In genomic region chr17:60641810-60642220, GRCh38 we compare ENCODE assay signal across 8 cellular contexts. TPM values are rescaled to one million over a fixed set of nuclear protein-coding genes. Genes with fewer than 3 reads are reported as not detected.
DNase-seq lines count a peak whose midpoint lies in the region; ATAC-seq, FAIRE-seq and TF ChIP-seq lines count a peak whose summit lies in the region.

No MANE protein-coding gene starts in this region.

- WGBS in K562 (ENCODE audit: insufficient coverage, low coverage, missing lambda C conversion rate) = 36% methylated on average over 1 of the region's 1 CpG

- peaks cover 18% of the 10 kb centered on the region; the same call in 2 of the 3 replicates for H3K79me2 ChIP-seq in K562 (ENCODE audit: control insufficient read depth, insufficient read depth, low read length)

- H3K4me2 ChIP-seq in K562 (ENCODE audit: insufficient read depth, low read length) = no peak overlapping the region

- no peak for TF ChIP-seq POLR2A in K562 (conservative IDR thresholded peaks at IDR 0.05)

- no peaks in the 10 kb centered on the region for H4K20me1 ChIP-seq in K562 (replicated peaks; ENCODE audit: control insufficient read depth, insufficient read depth, low read length)

- peaks cover 11% of the 10 kb centered on the region; the same call in 2 of the 3 replicates for H3K36me3 ChIP-seq in K562 (ENCODE audit: control insufficient read depth, insufficient read depth, low read length)

- CTCF ChIA-PET in K562 (lab: Yijun Ruan, JAX; ENCODE audit: low intra/inter-chr PET ratio) = interaction anchor here (0.6 to 0.9 kb wide), 2 partner anchors 34 to 498 kb away, joined by 3 to 4 read pairs; no protein-coding TSS in a partner anchor

- H3K4me3 ChIP-seq in K562 = no peak overlapping the region

- no TSS peak for BruUV-seq in K562 (replicated peaks; lab: Mats Ljungman, UMichigan)

- no peak overlapping the region for H2AFZ ChIP-seq in K562 (ENCODE audit: low read depth, low read length)

- no peak for TF ChIP-seq EP300 in K562 (IDR thresholded peaks at IDR 0.05; ENCODE audit: low read length)

- H3K27me3 ChIP-seq in K562 (ENCODE audit: control insufficient read depth in 2 of 2, insufficient read depth in 2 of 2, low read length in 2 of 2) = no peaks in the 10 kb centered on the region

- peak; percentile 48 to 69 for TF ChIP-seq RAD21 in K562 (CRISPR knock-in tag; conservative IDR thresholded peaks at IDR 0.05 in 1 of 2, IDR thresholded peaks at IDR 0.05 in 1 of 2)

- intact Hi-C loops in Right ventricle myocardium inferior (cut with DNase I) = no loop called here
- intact Hi-C loops in cardiac septum (cut with DNase I) = no loop called here
- intact Hi-C loops in K562 (cut with micrococcal nuclease) = no loop called here

- POLR2A ChIA-PET in K562 (lab: Yijun Ruan, JAX) = no interaction called here

- DNase-seq in Right ventricle myocardium inferior (ENCODE audit: missing footprints) (no peak), cardiac septum (ENCODE audit: low spot score) (no peak), NCI-H1105 (lab: John Stamatoyannopoulos, UW) (peak; percentile 56), K562 (ENCODE audit: extremely low read depth in 1 of 4, low spot score in 3 of 4) (peak; percentile 70 to 89 (median 72)), iPS-NIHi11 (ENCODE audit: low spot score) (peak; percentile 75)
- DNase-seq in stimulated activated CD4-positive, alpha-beta T cell treated with anti-CD3 and anti-CD28 coated beads, Interleukin-12 subunit alpha, Interleukin-12 subunit beta, amount 100 ng/mL, for 48 hours (ENCODE audit: low read depth in 2 of 3, low spot score in 1 of 3) = peak; percentile 20 to 23 (median 21)

- H3K9ac ChIP-seq in K562 (ENCODE audit: insufficient read depth in 1 of 2, low read depth in 2 of 2, low read length in 2 of 2) = no peak overlapping the region

- TF ChIP-seq CTCF in K562 (IDR thresholded peaks at IDR 0.05 in 2 of 3, conservative IDR thresholded peaks at IDR 0.05 in 1 of 3; ENCODE audit: insufficient read depth in 2 of 3, low read depth in 1 of 3, low read length in 3 of 3) = peak; percentile 60 to 76 (median 66)

- H3K9me1 ChIP-seq in K562 (ENCODE audit: control insufficient read depth, insufficient read depth, low read length) = no peaks in the 10 kb centered on the region

- no peaks in the 10 kb centered on the region for H3K9me3 ChIP-seq in K562 (replicated peaks; ENCODE audit: control insufficient read depth, insufficient read depth, low read depth, low read length)

- FAIRE-seq in K562 (lab: Jason Lieb, UNC) = peak; percentile 71

- ATAC-seq in Right ventricle myocardium inferior = peak; percentile 73
- ATAC-seq in SK-N-SH treated with all-trans-retinoic acid at 6 μM for 48 hours = peak; percentile 88
- ATAC-seq in K562 = peak; percentile 94
- ATAC-seq in GM18858 (IDR thresholded peaks at IDR 0.05; ENCODE audit: unreplicated experiment) = no peak

- H3K27ac ChIP-seq in K562 (ENCODE audit: extremely low read depth, low read depth, low read length) = no peak overlapping the region

- in situ Hi-C loops in K562 (cut with MboI) = loop anchor here (10.0 kb wide), 1 partner anchor 537 kb away; no protein-coding TSS in a partner anchor

- no peaks in the 10 kb centered on the region for H3K4me1 ChIP-seq in K562 (replicated peaks in 1 of 2; ENCODE audit: control insufficient read depth in 2 of 2, insufficient read depth in 2 of 2, low read length in 2 of 2)

TF ChIP-seq in SK-N-SH treated with all-trans-retinoic acid at 6 μM for 48 hours, 23 proteins besides CTCF, POLR2A, EP300 and RAD21 (continues in another document):
- no peak for TF ChIP-seq CREB5 (CRISPR knock-in tag; IDR thresholded peaks at IDR 0.05; ENCODE audit: low read depth)

TF ChIP-seq in K562, 482 proteins besides CTCF, POLR2A, EP300 and RAD21 (continues in another document):
- TF ChIP-seq HSF4 (CRISPR knock-in tag; IDR thresholded peaks at IDR 0.05; ENCODE audit: borderline replicate concordance) = no peak
- TF ChIP-seq BCLAF1 (IDR thresholded peaks at IDR 0.05; ENCODE audit: borderline replicate concordance in 1 of 2, control insufficient read depth in 1 of 2, low read depth in 2 of 2, low read length in 1 of 2) = no peak
- TF ChIP-seq ZNF134 (CRISPR knock-in tag; conservative IDR thresholded peaks at IDR 0.05) = no peak
- 0 out of 2 replicates have a peak, but pooled peaks have one; percentile 21 for TF ChIP-seq KLF16 (IDR thresholded peaks at IDR 0.05)
- 0 out of 2 replicates have a peak, but pooled peaks have one; percentile 32 for TF ChIP-seq SMC3 (conservative IDR thresholded peaks at IDR 0.05; ENCODE audit: insufficient read depth, low read depth, low read length)
- TF ChIP-seq RBM22 (IDR thresholded peaks at IDR 0.05; ENCODE audit: low read depth, low read length, poor library complexity, severe bottlenecking) = no peak
- TF ChIP-seq NCOA2 (IDR thresholded peaks at IDR 0.05; ENCODE audit: partially characterized antibody in 2 of 2) = peak in 1 of 2 experiments; percentile 74

RNA-seq across cellular contexts. Expression of gene BCAS3, which starts 35.8 kb away (rescaled TPM):
- total RNA-seq in Right ventricle myocardium inferior (13.3 TPM), cardiac septum (14.8 TPM), K562 (2014; rRNA removed) (3.6 and 5.2 TPM in 2 replicates), K562 (2014; rRNA removed; fragmentation: Illumina TruSeq; extraction: Trizol) (5.1 and 5.5 TPM in 2 replicates), K562 (2015; rRNA removed; fragmentation: Illumina TruSeq; extraction: Trizol) (3.5 and 3.6 TPM in 2 replicates), K562 (2021) (3.0 and 5.0 TPM in 2 replicates)
- 73.8 and 85.5 TPM in 2 replicates for total RNA-seq in K562 (2011; cell fraction: chromatin; rRNA removed; ENCODE audit: low replicate concordance)
- 37.0 and 52.4 TPM in 2 replicates for total RNA-seq in K562 (2011; cell fraction: nucleolus; rRNA removed)
- total RNA-seq in K562 (2011; cell fraction: nucleoplasm; rRNA removed) = 56.4 and 75.6 TPM in 2 replicates
- polyA plus RNA-seq in K562 (2011; rRNA removed) (5.3 and 6.3 TPM in 2 replicates), K562 (2014; fragmentation: Illumina TruSeq; extraction: Trizol) (2.2 and 2.5 TPM in 2 replicates), K562 (2014; fragmentation: Nextera tagmentation; extraction: Ambion mirVana) (1 to 10 TPM; 1.9 to 2.3 TPM), K562 (2014; rRNA removed) (2.2 and 3.0 TPM in 2 replicates)
- polyA plus RNA-seq in K562 (2011; cell fraction: cytosol; rRNA removed) = 3.3 and 3.4 TPM in 2 replicates
- polyA plus RNA-seq in K562 (2011; cell fraction: nucleus; rRNA removed) = 13.0 and 13.6 TPM in 2 replicates
- polyA plus RNA-seq in K562 (2012) = 2.8 and 12.7 TPM in 2 replicates
- 25.2 and 25.5 TPM in 2 replicates for polyA minus RNA-seq in K562 (2011; rRNA and poly(A)+ RNA removed)
- polyA minus RNA-seq in K562 (2011; cell fraction: cytosol; rRNA and poly(A)+ RNA removed) = 3.8 and 8.0 TPM in 2 replicates
- polyA minus RNA-seq in K562 (2011; cell fraction: nucleus; rRNA and poly(A)+ RNA removed) = 27.1 and 38.0 TPM in 2 replicates

RNA-seq across cellular contexts. Expression of gene PPM1D, which starts 41.8 kb away (rescaled TPM):
- total RNA-seq in Right ventricle myocardium inferior (7.4 TPM), cardiac septum (6.2 TPM), K562 (2014; rRNA removed) (7.4 and 9.0 TPM in 2 replicates), K562 (2014; rRNA removed; fragmentation: Illumina TruSeq; extraction: Trizol) (12.6 and 14.6 TPM in 2 replicates), K562 (2015; rRNA removed; fragmentation: Illumina TruSeq; extraction: Trizol) (11.9 and 13.0 TPM in 2 replicates), K562 (2021) (17.6 and 19.0 TPM in 2 replicates)
- 6.7 and 7.6 TPM in 2 replicates for total RNA-seq in K562 (2011; cell fraction: chromatin; rRNA removed; ENCODE audit: low replicate concordance)
- total RNA-seq in K562 (2011; cell fraction: nucleolus; rRNA removed) = 3.9 and 4.3 TPM in 2 replicates
- total RNA-seq in K562 (2011; cell fraction: nucleoplasm; rRNA removed) = 4.7 and 5.0 TPM in 2 replicates
- polyA plus RNA-seq in K562 (2011; rRNA removed) (5.7 and 7.0 TPM in 2 replicates), K562 (2014; fragmentation: Illumina TruSeq; extraction: Trizol) (10.6 and 14.0 TPM in 2 replicates), K562 (2014; fragmentation: Nextera tagmentation; extraction: Ambion mirVana) (1 to 10 TPM; 2.1 to 2.7 TPM), K562 (2014; rRNA removed) (6.2 and 7.8 TPM in 2 replicates)
- polyA plus RNA-seq in K562 (2011; cell fraction: cytosol; rRNA removed) = 4.3 and 5.6 TPM in 2 replicates
- 3.7 and 3.9 TPM in 2 replicates for polyA plus RNA-seq in K562 (2011; cell fraction: nucleus; rRNA removed)
- 6.6 and 7.9 TPM in 2 replicates for polyA plus RNA-seq in K562 (2012)
- polyA minus RNA-seq in K562 (2011; rRNA and poly(A)+ RNA removed) = 14.7 and 16.9 TPM in 2 replicates
- polyA minus RNA-seq in K562 (2011; cell fraction: cytosol; rRNA and poly(A)+ RNA removed) = 4.9 and 5.4 TPM in 2 replicates
- polyA minus RNA-seq in K562 (2011; cell fraction: nucleus; rRNA and poly(A)+ RNA removed) = 3.5 and 5.7 TPM in 2 replicates

Comparison
In these comparisons a context has a peak if more than half of its experiments do, and no peak if none do; other contexts are left out.
1. DNase-seq: peak in NCI-H1105 (single experiment), K562 (4 of 4), iPS-NIHi11 (single experiment) and stimulated activated CD4-positive, alpha-beta T cell treated with anti-CD3 and anti-CD28 coated beads, Interleukin-12 subunit alpha, Interleukin-12 subunit beta, amount 100 ng/mL, for 48 hours (3 of 3); none in Right ventricle myocardium inferior (single experiment) and cardiac septum (single experiment).